In the genomic region with DNA sequence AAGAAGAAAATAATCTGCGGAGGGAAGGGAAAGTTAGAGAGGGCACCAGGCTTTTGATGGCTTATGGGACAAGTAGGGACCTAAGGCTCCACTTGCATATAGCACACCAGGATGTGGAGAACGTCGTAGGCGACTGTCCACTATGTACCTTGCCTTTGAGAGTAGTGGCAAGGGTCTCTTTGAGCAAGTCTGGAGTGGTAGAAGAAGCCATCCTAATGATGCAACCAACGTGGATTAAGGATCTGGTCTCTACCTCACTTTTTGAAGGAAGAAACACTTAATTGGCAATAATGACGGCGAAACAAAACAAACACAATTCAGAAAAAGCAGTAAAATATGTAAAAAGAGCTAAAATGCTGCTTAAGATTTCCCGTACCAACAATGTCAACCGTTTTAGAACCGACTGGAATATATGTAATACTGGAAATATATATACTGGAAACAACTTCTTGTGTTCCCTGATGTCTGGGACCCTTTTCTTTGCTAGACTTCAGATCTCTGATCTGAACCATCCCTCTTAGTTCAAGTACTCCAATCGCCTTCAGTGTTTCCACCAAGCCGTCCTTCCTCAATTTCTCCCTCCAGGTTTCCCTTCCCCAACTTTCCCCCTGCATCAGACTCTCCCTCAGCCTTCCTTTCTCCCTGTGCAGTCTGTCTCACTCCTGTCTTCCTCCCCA, we compare ENCODE assay signal across 8 cellular contexts. TPM values are rescaled to one million over a fixed set of nuclear protein-coding genes. Genes with fewer than 3 reads are reported as not detected.
A peak's percentile ranks its signal among the peaks of the same experiment; 100 is the strongest.
DNase-seq lines count a peak whose midpoint lies in the region; ATAC-seq and TF ChIP-seq lines count a peak whose summit lies in the region.

No MANE protein-coding gene starts in this region.

- H3K9me3 ChIP-seq in HUES64 (ENCODE audit: insufficient read depth, low read depth, low read length), result no peaks in the 10 kb centered on the region
- no peaks in the 10 kb centered on the region for H3K9me3 ChIP-seq in breast epithelium

- H3K36me3 Mint-ChIP-seq in mesothelial cell of epicardium, result no peaks in the 10 kb centered on the region

- no peaks in the 10 kb centered on the region for H3K27me3 ChIP-seq in HUES64 (ENCODE audit: insufficient read depth, low read length)
- H3K27me3 ChIP-seq in breast epithelium, result no peaks in the 10 kb centered on the region

- TF ChIP-seq POLR2A in breast epithelium (IDR thresholded peaks at IDR 0.05), result no peak

- H3K4me3 Mint-ChIP-seq in mesothelial cell of epicardium, result peak overlapping the region; percentile 68

- intact Hi-C loops in breast epithelium (cut with DNase I; ENCODE audit: low total_unique reads), result no loop called here

- H3K27ac ChIP-seq in 22Rv1 (peak overlapping the region; percentile 97), HUES64 (ENCODE audit: low read depth, low read length) (peak overlapping the region; percentile 100), breast epithelium (peak overlapping the region; percentile 98 to 99)

- peak overlapping the region; percentile 98 for H3K9ac ChIP-seq in HUES64 (ENCODE audit: low read depth, low read length)

- H3K36me3 ChIP-seq in HUES64 (ENCODE audit: insufficient read depth, low read length) (peaks cover 11% of the 10 kb centered on the region), breast epithelium (no peaks in the 10 kb centered on the region)

- DNase-seq in breast epithelium (ENCODE audit: low spot score in 2 of 2) (no peak), mesothelial cell of epicardium (ENCODE audit: low spot score in 2 of 2, unreplicated experiment in 2 of 2) (no peak), NCI-H446 treated with DMSO at 0.1 percent for 48 hours (lab: John Stamatoyannopoulos, UW) (no peak), kidney glomerular epithelial cell (lab: John Stamatoyannopoulos, UW) (no peak), anterior cingulate cortex (lab: John Stamatoyannopoulos, UW) (no peak)

- H3K27me3 Mint-ChIP-seq in mesothelial cell of epicardium (ENCODE audit: low read depth), result no peaks in the 10 kb centered on the region

- H3K4me1 ChIP-seq in HUES64 (ENCODE audit: insufficient read depth, low read length) (peaks cover 13% of the 10 kb centered on the region), breast epithelium (peaks cover 5 to 7% of the 10 kb centered on the region in 2 donors)

- H3K4me1 Mint-ChIP-seq in mesothelial cell of epicardium, result peaks cover 28% of the 10 kb centered on the region

- H3K9me3 Mint-ChIP-seq in mesothelial cell of epicardium, result no peaks in the 10 kb centered on the region

- WGBS in HUES64, result 67% methylated on average over 10 of the region's 12 CpGs

- H3K4me3 ChIP-seq in HUES64 (ENCODE audit: low read length), result peak overlapping the region; percentile 93
- peak overlapping the region; percentile 96 to 100 (median 99) for H3K4me3 ChIP-seq in breast epithelium

- peak overlapping the region; percentile 98 for H3K27ac Mint-ChIP-seq in mesothelial cell of epicardium

- no peak for ATAC-seq in GM21717 (IDR thresholded peaks at IDR 0.05; ENCODE audit: unreplicated experiment)

- TF ChIP-seq CTCF in 22Rv1 (IDR thresholded peaks at IDR 0.05), result no peak
- TF ChIP-seq CTCF in breast epithelium (IDR thresholded peaks at IDR 0.05), result no peak
- TF ChIP-seq CTCF in mesothelial cell of epicardium (IDR thresholded peaks at IDR 0.05; ENCODE audit: unreplicated experiment), result no peak

RNA-seq across cellular contexts. Expression of a gene that starts 0.8 kb away (rescaled TPM):
- 220 TPM for polyA plus RNA-seq in HUES64 (2013, experiment 1 of 2)
- polyA plus RNA-seq in HUES64 (2013, experiment 2 of 2), result 257 TPM
- total RNA-seq in breast epithelium (10 to 100 TPM; 58.2 to 78.7 (median 66.9) TPM), mesothelial cell of epicardium (244 to 246 TPM (median 245 TPM) in 3 replicates)

RNA-seq across cellular contexts. Expression of a gene that starts 59.9 kb away (rescaled TPM):
- polyA plus RNA-seq in HUES64 (2013, experiment 1 of 2), result 22.1 TPM
- 23.5 TPM for polyA plus RNA-seq in HUES64 (2013, experiment 2 of 2)
- 1 to 10 TPM; 4.2 to 6.2 (median 4.8) TPM for total RNA-seq in breast epithelium
- total RNA-seq in mesothelial cell of epicardium, result 23.5 to 27.3 TPM (median 26.2 TPM) in 3 replicates
